9 cellular contexts compared by ENCODE assay signal in genomic region chr10:74227697-74228424, GRCh38.
DNase-seq lines count a peak whose midpoint lies in the region; ATAC-seq and TF ChIP-seq lines count a peak whose summit lies in the region.
"Had no signal": no experiment of that assay in that cellular context is flagged by ENCODE, and none has a peak within 500 bp of the region (broad histone marks: within the 10 kb centered on the region; RNA-seq: fewer than 3 reads in every experiment).

No MANE protein-coding gene starts in this region.

- TF ChIP-seq CTCF in GM23338 (conservative IDR thresholded peaks at IDR 0.05; ENCODE audit: low read depth in 2 of 2) (no peak), epithelial cell of proximal tubule (conservative IDR thresholded peaks at IDR 0.05; ENCODE audit: low read depth, low read length) (no peak)

- H3K4me1 ChIP-seq in GM23338 (ENCODE audit: insufficient read depth) = peaks cover 2% of the 10 kb centered on the region; the same call in 1 of the 2 replicates
- H3K4me1 ChIP-seq in skeletal muscle satellite cell (ENCODE audit: control insufficient read depth, insufficient read depth, low read length) = peaks cover 50% of the 10 kb centered on the region
- H3K4me1 ChIP-seq: parathyroid adenoma had no signal

- no peaks in the 10 kb centered on the region for H3K36me3 Mint-ChIP-seq in GM23338 (ENCODE audit: low read depth)

- no peaks in the 10 kb centered on the region for H3F3A ChIP-seq in GM23338 (replicated peaks; ENCODE audit: low read depth)

- H3K36me3 ChIP-seq in GM23338 (ENCODE audit: insufficient read depth) (no peaks in the 10 kb centered on the region), skeletal muscle satellite cell (ENCODE audit: insufficient read depth, low read length) (no peaks in the 10 kb centered on the region)

- H3K4me3 ChIP-seq in GM23338 (no peak overlapping the region), epithelial cell of proximal tubule (ENCODE audit: low read depth, low read length) (no peak overlapping the region), skeletal muscle satellite cell (ENCODE audit: low read length) (no peak overlapping the region)

- no peak overlapping the region for H3K4me3 Mint-ChIP-seq in GM23338

- H3K27ac Mint-ChIP-seq in GM23338 = peak overlapping the region; percentile 62; the same call in 1 of the 2 replicates

- H3K27me3 Mint-ChIP-seq in GM23338 (ENCODE audit: insufficient read depth, low read depth, poor library complexity) = peaks cover 5% of the 10 kb centered on the region

- no peak overlapping the region for H3K27ac ChIP-seq in GM23338 (ENCODE audit: low read depth)
- H3K27ac ChIP-seq: parathyroid adenoma had no signal

- peaks cover 3% of the 10 kb centered on the region; the same call in 1 of the 3 replicates for H3K4me1 Mint-ChIP-seq in GM23338

- H3K9me3 ChIP-seq in skeletal muscle satellite cell (replicated peaks; ENCODE audit: low read length) = no peaks in the 10 kb centered on the region

- peak overlapping the region; percentile 36 for H3K9ac ChIP-seq in skeletal muscle satellite cell (ENCODE audit: low read depth, low read length)
- H3K9ac ChIP-seq: parathyroid adenoma had no signal

- DNase-seq in GM23338 (ENCODE audit: low spot score) (no peak), epithelial cell of proximal tubule (ENCODE audit: low read depth) (peak; percentile 52), amniotic stem cell (lab: John Stamatoyannopoulos, UW) (no peak), cerebellum (ENCODE audit: low spot score) (no peak)
- DNase-seq: NCI-H2081 had no signal

- H3K4me2 ChIP-seq in GM23338 (no peak overlapping the region), skeletal muscle satellite cell (ENCODE audit: low read length) (peak overlapping the region; percentile 46)

- no peaks in the 10 kb centered on the region for H3K79me2 ChIP-seq in GM23338 (replicated peaks; ENCODE audit: insufficient read depth)
- H3K79me2 ChIP-seq: parathyroid adenoma had no signal

- no peaks in the 10 kb centered on the region for H3K9me3 Mint-ChIP-seq in GM23338

- H3K9me2 ChIP-seq in GM23338 (ENCODE audit: insufficient read depth) = no peaks in the 10 kb centered on the region

- ATAC-seq in GM23338 (no peak), SK-N-SH treated with all-trans-retinoic acid at 6 μM for 48 hours (peak; percentile 32; the same call in 2 of the 3 replicates), HG03442 (IDR thresholded peaks at IDR 0.05; ENCODE audit: unreplicated experiment) (no peak)

- H2AFZ ChIP-seq in GM23338 = no peak overlapping the region
- H2AFZ ChIP-seq: parathyroid adenoma had no signal

- H4K20me1 ChIP-seq in GM23338 (replicated peaks; ENCODE audit: insufficient read depth) = no peaks in the 10 kb centered on the region

- H3K27me3 ChIP-seq in GM23338 (ENCODE audit: insufficient read depth) (no peaks in the 10 kb centered on the region), skeletal muscle satellite cell (ENCODE audit: control insufficient read depth, insufficient read depth, low read length) (no peaks in the 10 kb centered on the region)

TF ChIP-seq in GM23338, 12 proteins besides CTCF, POLR2A, EP300 and RAD21 (continues in another document):
- no peak for TF ChIP-seq POLR2AphosphoS5 (IDR thresholded peaks at IDR 0.05; ENCODE audit: low read depth)
- TF ChIP-seq ZNF114 (CRISPR knock-in tag; IDR thresholded peaks at IDR 0.05) = no peak
- TF ChIP-seq REST (IDR thresholded peaks at IDR 0.05; ENCODE audit: unreplicated experiment) = no peak
- no peak for TF ChIP-seq JUNB (IDR thresholded peaks at IDR 0.05; ENCODE audit: unreplicated experiment)
- no peak for TF ChIP-seq ETS1 (IDR thresholded peaks at IDR 0.05)
- no peak for TF ChIP-seq CREB1 (CRISPR knock-in tag; IDR thresholded peaks at IDR 0.05; ENCODE audit: low read depth)
- TF ChIP-seq NANOG (IDR thresholded peaks at IDR 0.05; ENCODE audit: borderline replicate concordance) = no peak

TF ChIP-seq in SK-N-SH treated with all-trans-retinoic acid at 6 μM for 48 hours, 23 proteins besides CTCF, POLR2A, EP300 and RAD21:
- no peak for TF ChIP-seq SNAI2 (CRISPR knock-in tag; IDR thresholded peaks at IDR 0.05)
- no peak for TF ChIP-seq POU6F1 (CRISPR knock-in tag; IDR thresholded peaks at IDR 0.05; ENCODE audit: borderline replicate concordance, low read depth)
- no peak for TF ChIP-seq RARB (CRISPR knock-in tag; IDR thresholded peaks at IDR 0.05)
- TF ChIP-seq ZNF8 (CRISPR knock-in tag; IDR thresholded peaks at IDR 0.05) = no peak
- TF ChIP-seq GLIS3 (CRISPR knock-in tag; IDR thresholded peaks at IDR 0.05) = no peak
- TF ChIP-seq ZFP3 (CRISPR knock-in tag; IDR thresholded peaks at IDR 0.05) = no peak
- no peak for TF ChIP-seq TOX (CRISPR knock-in tag; IDR thresholded peaks at IDR 0.05; ENCODE audit: borderline replicate concordance)
